8 cellular contexts compared by ENCODE assay signal in genomic region chr3:63967675-63968611, GRCh38. TPM values are rescaled to one million over a fixed set of nuclear protein-coding genes. Genes with fewer than 3 reads are reported as not detected.
A peak's percentile ranks its signal among the peaks of the same experiment; 100 is the strongest.
DNase-seq lines count a peak whose midpoint lies in the region; ATAC-seq, FAIRE-seq and TF ChIP-seq lines count a peak whose summit lies in the region.

No MANE protein-coding gene starts in this region.

- H3K4me3 ChIP-seq in WERI-Rb-1 (ENCODE audit: low read depth, low read length) (peak overlapping the region; percentile 24), H1 (ENCODE audit: extremely low read depth in 1 of 4, insufficient read depth in 2 of 4, low read depth in 3 of 4, low read length in 4 of 4) (peak overlapping the region in 1 of 4 experiments; percentile 3; a peak in 1 of 8 replicates), muscle layer of colon (ENCODE audit: low read depth in 1 of 2, low read length in 2 of 2) (peak overlapping the region; percentile 23 to 62)

- H3K56ac ChIP-seq in H1 (replicated peaks; ENCODE audit: insufficient read length, low read depth, low read length): no peak overlapping the region

- H2BK12ac ChIP-seq in H1 (ENCODE audit: low read depth, low read length): 0 out of 2 replicates have a peak overlapping the region, but pooled peaks have one; percentile 30

- H3K4me1 ChIP-seq in H1 (replicated peaks in 1 of 4; ENCODE audit: control insufficient read depth in 3 of 4, insufficient read depth in 4 of 4, low read length in 3 of 4) (peaks cover 10 to 37% (median 34%) of the 10 kb centered on the region in 4 experiments; a peak in 6 of 7 replicates), muscle layer of colon (ENCODE audit: insufficient read depth, low read length) (peaks cover 84% of the 10 kb centered on the region)

- H3K27ac ChIP-seq in WERI-Rb-1: peak overlapping the region; percentile 68
- no peak overlapping the region; the same call in 1 of the 2 replicates for H3K27ac ChIP-seq in H1 (ENCODE audit: low read depth, low read length)
- peak overlapping the region; percentile 81 for H3K27ac ChIP-seq in muscle layer of colon (ENCODE audit: low read depth, low read length)

- H3K4me2 ChIP-seq in H1 (ENCODE audit: insufficient read depth in 1 of 2, low read depth in 2 of 2, low read length in 2 of 2): peak overlapping the region; percentile 50 to 52

- TF ChIP-seq POLR2A in GM12891 (IDR thresholded peaks at IDR 0.05; ENCODE audit: low read depth, low read length) (no peak), H1 (IDR thresholded peaks at IDR 0.05; ENCODE audit: control extremely low read depth in 1 of 2, low read depth in 2 of 2, low read length in 2 of 2) (no peak)

- H3K14ac ChIP-seq in H1 (ENCODE audit: insufficient read length): no peak overlapping the region

- H2BK5ac ChIP-seq in H1 (ENCODE audit: low read depth, low read length): peak overlapping the region; percentile 57; the same call in 1 of the 2 replicates

- peak; percentile 92 for FAIRE-seq in GM12891 (lab: Jason Lieb, UNC)
- FAIRE-seq in H1 (lab: Jason Lieb, UNC): no peak

- no peaks in the 10 kb centered on the region for H3K23me2 ChIP-seq in H1 (ENCODE audit: low read depth, low read length)

- H3K9ac ChIP-seq in H1 (replicated peaks in 1 of 4; ENCODE audit: extremely low read depth in 1 of 4, low read depth in 3 of 4, low read length in 3 of 4) (no peak overlapping the region), muscle layer of colon (ENCODE audit: low read length) (peak overlapping the region; percentile 35)

- POLR2A ChIA-PET in H1 (lab: Charles Lee; ENCODE audit: partially characterized antibody): no interaction called here

- no peak overlapping the region for H4K5ac ChIP-seq in H1 (ENCODE audit: insufficient read length, low read depth, low read length)

- peaks cover 2% of the 10 kb centered on the region; the same call in 1 of the 2 replicates for H3K79me1 ChIP-seq in H1 (ENCODE audit: low read depth, low read length)

- H2BK15ac ChIP-seq in H1 (ENCODE audit: low read length): no peak overlapping the region

- H3K79me2 ChIP-seq in H1 (ENCODE audit: control insufficient read depth in 1 of 2, insufficient read depth in 2 of 2, low read length in 2 of 2): peaks cover 0 to 7% of the 10 kb centered on the region in 2 experiments; a peak in 2 of 4 replicates

- no peak overlapping the region for H3K18ac ChIP-seq in H1 (ENCODE audit: extremely low read depth, low read length)

- H4K20me1 ChIP-seq in H1 (replicated peaks in 1 of 2; ENCODE audit: control insufficient read depth in 1 of 2, insufficient read depth in 2 of 2, low read length in 2 of 2): peaks cover 0 to 2% of the 10 kb centered on the region in 2 experiments

- no peak for TF ChIP-seq RAD21 in H1 (IDR thresholded peaks at IDR 0.05 in 1 of 2, conservative IDR thresholded peaks at IDR 0.05 in 1 of 2; ENCODE audit: low read depth in 2 of 2, low read length in 2 of 2)

- no peak overlapping the region; the same call in 1 of the 2 replicates for H4K8ac ChIP-seq in H1 (ENCODE audit: extremely low read depth, insufficient read depth, low read length)

- DNase-seq in GM12891 (ENCODE audit: insufficient read length, low spot score) (no peak), KBM-7 (peak; percentile 75), WERI-Rb-1 (peak; percentile 89), H1 (ENCODE audit: low read depth in 1 of 2, low spot score in 2 of 2) (no peak), GOT3 (lab: John Stamatoyannopoulos, UW) (no peak)

- H3K4ac ChIP-seq in H1 (replicated peaks; ENCODE audit: insufficient read length, low read depth, low read length): no peak overlapping the region

- CTCF ChIA-PET in H1 (lab: Charles Lee; ENCODE audit: partially characterized antibody): interaction anchor here (0.8 to 9.3 kb wide), 5 partner anchors 11 to 516 kb away, joined by 3 to 115 read pairs (median 5); no protein-coding TSS in a partner anchor

- H2BK120ac ChIP-seq in H1 (replicated peaks; ENCODE audit: low read depth, low read length): no peak overlapping the region

- H4K91ac ChIP-seq in H1 (replicated peaks; ENCODE audit: insufficient read length, low read length): no peak overlapping the region

- in situ Hi-C loops in KBM-7 (cut with MboI; ENCODE audit: low pct_unique_long_range_greater_than_20kb, low sequenced_read_pairs): no loop called here

- H2BK20ac ChIP-seq in H1 (ENCODE audit: low read length): no peak overlapping the region

- TF ChIP-seq CTCF in WERI-Rb-1 (IDR thresholded peaks at IDR 0.05; ENCODE audit: low read depth, low read length): no peak
- no peak for TF ChIP-seq CTCF in H1 (IDR thresholded peaks at IDR 0.05; ENCODE audit: control extremely low read depth in 1 of 3, insufficient read depth in 1 of 3, low read depth in 1 of 3, low read length in 3 of 3)

- WGBS in H1 (ENCODE audit: extremely low coverage in 1 of 2, insufficient coverage in 1 of 2, insufficient read length in 1 of 2, insufficient replicate concordance in 2 of 2, low coverage in 1 of 2, low lambda C conversion rate in 2 of 2, missing lambda C conversion rate in 1 of 2), 2 experiments: 63% methylated on average over 11 of the region's 11 CpGs; no CpG with 5 or more reads in 1 of the 2 experiments

- H3K36me3 ChIP-seq in WERI-Rb-1 (no peaks in the 10 kb centered on the region), H1 (ENCODE audit: control insufficient read depth in 2 of 4, insufficient read depth in 4 of 4, low read length in 3 of 4) (no peaks in the 10 kb centered on the region), muscle layer of colon (ENCODE audit: insufficient read depth, low read length) (no peaks in the 10 kb centered on the region)

- H3K9me3 ChIP-seq in WERI-Rb-1 (ENCODE audit: severe bottlenecking) (no peaks in the 10 kb centered on the region), H1 (ENCODE audit: insufficient read depth in 2 of 2, low read depth in 1 of 2, low read length in 1 of 2) (no peaks in the 10 kb centered on the region), muscle layer of colon (ENCODE audit: low read length) (no peaks in the 10 kb centered on the region)

- no peak for TF ChIP-seq EP300 in H1 (IDR thresholded peaks at IDR 0.05; ENCODE audit: borderline replicate concordance in 1 of 2, low read depth in 2 of 2, low read length in 2 of 2)

- H3K27me3 ChIP-seq in WERI-Rb-1 (ENCODE audit: insufficient read depth, low read depth, severe bottlenecking) (no peaks in the 10 kb centered on the region), H1 (replicated peaks in 1 of 4; ENCODE audit: control insufficient read depth in 3 of 4, extremely low read depth in 1 of 4, insufficient read depth in 3 of 4, low read length in 3 of 4) (no peaks in the 10 kb centered on the region), muscle layer of colon (ENCODE audit: control insufficient read depth in 1 of 2, insufficient read depth in 2 of 2, low read length in 2 of 2) (no peaks in the 10 kb centered on the region)

- 0 out of 2 replicates have a peak overlapping the region, but pooled peaks have one; percentile 7 for H2AK5ac ChIP-seq in H1 (ENCODE audit: low read depth, low read length)

- H2AFZ ChIP-seq in H1 (ENCODE audit: low read length): 0 out of 2 replicates have a peak overlapping the region, but pooled peaks have one; percentile 57

- no peak overlapping the region for H3K23ac ChIP-seq in H1 (ENCODE audit: insufficient read length)

- ATAC-seq in GM21737 (IDR thresholded peaks at IDR 0.05; ENCODE audit: unreplicated experiment): peak; percentile 52
- no peak for ATAC-seq in esophagus mucosa

TF ChIP-seq in GM12891, 5 proteins besides CTCF, POLR2A, EP300 and RAD21:
- TF ChIP-seq PAX5 (IDR thresholded peaks at IDR 0.05; ENCODE audit: insufficient read depth, low read length, severe bottlenecking) (no peak), POLR2AphosphoS5 (IDR thresholded peaks at IDR 0.05; ENCODE audit: low read depth, low read length) (no peak), SPI1 (IDR thresholded peaks at IDR 0.05; ENCODE audit: low read depth, low read length) (no peak), TAF1 (IDR thresholded peaks at IDR 0.05; ENCODE audit: low read depth, low read length) (no peak), POU2F2 (IDR thresholded peaks at IDR 0.05; ENCODE audit: low read depth, low read length) (no peak)

TF ChIP-seq in H1, 55 proteins besides CTCF, POLR2A, EP300 and RAD21 (continues in another document):
- TF ChIP-seq KDM5A (IDR thresholded peaks at IDR 0.05; ENCODE audit: low read length) (no peak), JUND (IDR thresholded peaks at IDR 0.05; ENCODE audit: low read length) (no peak), SIRT6 (IDR thresholded peaks at IDR 0.05; ENCODE audit: low read length) (no peak), PHF8 (conservative IDR thresholded peaks at IDR 0.05; ENCODE audit: low read depth, low read length) (no peak), ZNF274 (IDR thresholded peaks at IDR 0.05; ENCODE audit: borderline replicate concordance, extremely low read depth, low read length) (no peak), CBX5 (IDR thresholded peaks at IDR 0.05; ENCODE audit: low read depth, low read length) (no peak), RXRA (IDR thresholded peaks at IDR 0.05; ENCODE audit: insufficient read depth, low read depth, low read length) (no peak), NANOG (IDR thresholded peaks at IDR 0.05; ENCODE audit: insufficient read depth, low read depth, low read length, poor library complexity, severe bottlenecking) (no peak), CHD1 (IDR thresholded peaks at IDR 0.05; ENCODE audit: low read depth, low read length) (no peak)

RNA-seq across cellular contexts. Expression of gene PSMD6, which starts 55.4 kb away (rescaled TPM):
- polyA plus RNA-seq in GM12891 (2012; ENCODE audit: low read depth, missing spikeins): 88.4 TPM
- 99.6 and 104 TPM in 2 replicates for total RNA-seq in H1 (2021; fragmentation: NEBNext Ultra II Directional; extraction: Animal tissue kit (Norgen Biotek cat#: 25700))
- polyA plus RNA-seq in H1 (2011; rRNA removed): 31.9 and 43.7 TPM in 2 replicates
- 64.1 TPM for polyA plus RNA-seq in H1 (2011; cell fraction: cytosol; rRNA removed)
- 39.6 TPM for polyA plus RNA-seq in H1 (2011; cell fraction: nucleus; rRNA removed)
- 91.1 to 107 TPM (median 94.8 TPM) in 4 replicates for polyA plus RNA-seq in H1 (2012, experiment 1 of 2)
- polyA plus RNA-seq in H1 (2012, experiment 2 of 2): 14.2 TPM
- polyA plus RNA-seq in H1 (2013, experiment 1 of 2): 105 TPM
- 106 TPM for polyA plus RNA-seq in H1 (2013, experiment 2 of 2)
- 30.3 and 32.6 TPM in 2 replicates for polyA minus RNA-seq in H1 (2011; rRNA and poly(A)+ RNA removed)
- polyA minus RNA-seq in H1 (2011; cell fraction: cytosol; rRNA and poly(A)+ RNA removed): 36.3 TPM
- 61.2 TPM for polyA minus RNA-seq in H1 (2011; cell fraction: nucleus; rRNA and poly(A)+ RNA removed)
- 63.8 TPM for total RNA-seq in esophagus mucosa

RNA-seq across cellular contexts. Expression of gene SCAANT1, which starts 55.8 kb away (rescaled TPM):
- not detected for polyA plus RNA-seq in GM12891 (2012; ENCODE audit: low read depth, missing spikeins)
- not detected in 2 replicates for total RNA-seq in H1 (2021; fragmentation: NEBNext Ultra II Directional; extraction: Animal tissue kit (Norgen Biotek cat#: 25700))
- not detected in 2 replicates for polyA plus RNA-seq in H1 (2011; rRNA removed)
- polyA plus RNA-seq in H1 (2011; cell fraction: cytosol; rRNA removed): not detected
- not detected for polyA plus RNA-seq in H1 (2011; cell fraction: nucleus; rRNA removed)
- polyA plus RNA-seq in H1 (2012, experiment 1 of 2): 2.2 to 4.2 TPM in 2 of 4 replicates, not detected in the others
- polyA plus RNA-seq in H1 (2012, experiment 2 of 2): not detected
- polyA plus RNA-seq in H1 (2013, experiment 1 of 2): not detected
- polyA plus RNA-seq in H1 (2013, experiment 2 of 2): not detected
- not detected in 2 replicates for polyA minus RNA-seq in H1 (2011; rRNA and poly(A)+ RNA removed)
- not detected for polyA minus RNA-seq in H1 (2011; cell fraction: cytosol; rRNA and poly(A)+ RNA removed)
- polyA minus RNA-seq in H1 (2011; cell fraction: nucleus; rRNA and poly(A)+ RNA removed): 7.7 TPM
- not detected for total RNA-seq in esophagus mucosa

Comparison
In these comparisons a context has a peak if more than half of its experiments do, and no peak if none do; other contexts are left out.
1. DNase-seq: peak in KBM-7 (single experiment) and WERI-Rb-1 (single experiment); none in GM12891 (single experiment), H1 (0 of 2) and GOT3 (single experiment).